Comparison of ENCODE assay signal across 24 cellular contexts in genomic region chr7:7306231-7306630, GRCh38.
"Had no signal": no experiment of that assay in that cellular context is flagged by ENCODE, and none has a peak within 500 bp of the region (broad histone marks: within the 10 kb centered on the region; RNA-seq: fewer than 3 reads in every experiment).

No MANE protein-coding gene starts in this region.

- ATAC-seq: left cardiac atrium; left lobe of liver; lower lobe of right lung; natural killer cell; right lobe of liver; stimulated activated memory B cell treated with anti-CD40 and anti-IgM and Interleukin-4, amounts not matched to agents 10 μg/mL and 1 μg/mL and 100 μg/mL, for 72 hours; stimulated activated naive CD8-positive, alpha-beta T cell treated with anti-CD3 and anti-CD28 coated beads, Interleukin-15, amount 100 ng/mL, for 72 hours had no signal

- H3K4me1 Mint-ChIP-seq: mesothelial cell of epicardium; natural killer cell; nephron progenitor cell; neural progenitor cell; stimulated activated memory B cell treated with anti-CD40 and anti-IgM and Interleukin-4, amounts not matched to agents 10 μg/mL and 1 μg/mL and 100 μg/mL, for 72 hours; stimulated activated naive CD8-positive, alpha-beta T cell treated with anti-CD3 and anti-CD28 coated beads, Interleukin-15, amount 100 ng/mL, for 72 hours had no signal

- H3K4me3 Mint-ChIP-seq: mesothelial cell of epicardium; natural killer cell; nephron progenitor cell; neural progenitor cell; stimulated activated memory B cell treated with anti-CD40 and anti-IgM and Interleukin-4, amounts not matched to agents 10 μg/mL and 1 μg/mL and 100 μg/mL, for 72 hours; stimulated activated naive CD8-positive, alpha-beta T cell treated with anti-CD3 and anti-CD28 coated beads, Interleukin-15, amount 100 ng/mL, for 72 hours; type B pancreatic cell had no signal

- DNase-seq: hippocampal formation; kidney glomerular epithelial cell; left cardiac atrium; lower lobe of right lung; mammary epithelial cell; mesenchymal stem cell; natural killer cell; nephron progenitor cell; occipital lobe; right lobe of liver; stimulated activated CD4-positive, alpha-beta T cell treated with anti-CD3 and anti-CD28 coated beads, Interleukin-1b, Interleukin-23, amount 100 ng/mL, for 48 hours; stimulated activated CD4-positive, alpha-beta T cell treated with anti-CD3 and anti-CD28 coated beads, Interleukin-2, amount 100 ng/mL, for 48 hours; stimulated activated CD4-positive, alpha-beta T cell treated with anti-CD3 and anti-CD28 coated beads, Interleukin-4, amount 100 ng/mL, for 4 hours; stimulated activated CD8-positive, alpha-beta memory T cell treated with anti-CD3 and anti-CD28 coated beads, Interleukin-4, amount 100 ng/mL, for 48 hours; stimulated activated naive CD4-positive, alpha-beta T cell treated with Interleukin-2 at 50 U/mL for 16 hours; stimulated activated naive CD8-positive, alpha-beta T cell treated with anti-CD3 and anti-CD28 coated beads, Interleukin-15, amount 100 ng/mL, for 72 hours; substantia nigra; uterus had no signal

- H3K36me3 Mint-ChIP-seq: mesothelial cell of epicardium; natural killer cell; neural progenitor cell; stimulated activated memory B cell treated with anti-CD40 and anti-IgM and Interleukin-4, amounts not matched to agents 10 μg/mL and 1 μg/mL and 100 μg/mL, for 72 hours; type B pancreatic cell had no signal

- H3K9me3 Mint-ChIP-seq: natural killer cell; nephron progenitor cell; neural progenitor cell; stimulated activated memory B cell treated with anti-CD40 and anti-IgM and Interleukin-4, amounts not matched to agents 10 μg/mL and 1 μg/mL and 100 μg/mL, for 72 hours had no signal

- H3K27ac Mint-ChIP-seq: mesothelial cell of epicardium; natural killer cell; nephron progenitor cell; neural progenitor cell; progenitor cell of endocrine pancreas; stimulated activated memory B cell treated with anti-CD40 and anti-IgM and Interleukin-4, amounts not matched to agents 10 μg/mL and 1 μg/mL and 100 μg/mL, for 72 hours; type B pancreatic cell had no signal

- H3K27me3 Mint-ChIP-seq: progenitor cell of endocrine pancreas; stimulated activated naive CD8-positive, alpha-beta T cell treated with anti-CD3 and anti-CD28 coated beads, Interleukin-15, amount 100 ng/mL, for 72 hours; type B pancreatic cell had no signal
